ENCODE assay signal across 8 cellular contexts in the genomic region with DNA sequence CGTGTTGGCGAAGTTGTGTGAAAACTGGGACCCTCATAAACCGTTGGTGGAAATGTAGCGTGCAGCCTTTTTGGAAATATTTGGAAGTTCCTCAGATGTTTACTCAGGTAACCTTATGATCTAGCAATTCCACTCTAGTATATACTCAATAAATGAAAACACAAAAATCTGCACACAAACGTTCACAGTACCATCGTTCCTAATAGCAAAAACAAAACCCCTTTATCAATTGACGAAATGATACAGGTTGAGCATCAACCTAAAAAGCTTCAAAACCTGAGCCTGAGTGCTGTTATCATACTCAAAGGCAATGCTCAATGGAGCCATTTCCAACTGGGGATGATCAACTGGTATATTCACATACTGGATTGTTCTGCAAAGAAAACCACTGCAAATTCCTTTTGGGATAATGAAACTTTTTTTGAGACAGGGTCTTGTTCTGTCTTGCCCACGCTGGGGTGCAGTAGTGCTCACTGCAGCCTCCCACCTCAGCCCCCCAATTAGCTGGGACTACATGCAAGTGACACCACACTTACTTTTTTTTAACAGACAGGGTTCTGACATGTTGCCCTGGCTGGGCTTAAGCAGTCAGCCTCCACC. TPM values are rescaled to one million over a fixed set of nuclear protein-coding genes. Genes with fewer than 3 reads are reported as not detected.
DNase-seq lines count a peak whose midpoint lies in the region; ATAC-seq and TF ChIP-seq lines count a peak whose summit lies in the region.

No MANE protein-coding gene starts in this region.

- H3K27me3 Mint-ChIP-seq in H9 (ENCODE audit: low read depth): no peaks in the 10 kb centered on the region; the same call in 1 of the 2 replicates

- ATAC-seq in GM21619 (IDR thresholded peaks at IDR 0.05; ENCODE audit: unreplicated experiment): no peak
- no peak for ATAC-seq in GM18517 (IDR thresholded peaks at IDR 0.05; ENCODE audit: unreplicated experiment)
- no peak for ATAC-seq in HG02763 (IDR thresholded peaks at IDR 0.05; ENCODE audit: unreplicated experiment)

- H3K4me2 ChIP-seq in H9 (ENCODE audit: insufficient read depth, insufficient read length, low read length) (peak overlapping the region; percentile 35), SK-N-SH (peak overlapping the region; percentile 77; the same call in 1 of the 2 replicates)

- CTCF ChIA-PET in SK-N-SH (lab: Yijun Ruan, JAX): interaction anchor here (1.4 to 2.9 kb wide), 3 partner anchors 8 to 23 kb away, joined by 3 to 9 read pairs (median 5); no protein-coding TSS in a partner anchor

- H3K4me3 Mint-ChIP-seq in H9: peak overlapping the region; percentile 91 to 96

- no peak overlapping the region for H3K23ac ChIP-seq in H9 (ENCODE audit: insufficient read length, low read depth, low read length)

- H2AK5ac ChIP-seq in H9 (ENCODE audit: insufficient read length, low read length): no peak overlapping the region

- no peaks in the 10 kb centered on the region for H3K79me1 ChIP-seq in H9 (ENCODE audit: insufficient read depth, low read depth, low read length, poor library complexity, severe bottlenecking)

- no peaks in the 10 kb centered on the region for H3K27me3 ChIP-seq in H9 (ENCODE audit: insufficient read depth, low read length)
- H3K27me3 ChIP-seq in SK-N-SH (ENCODE audit: insufficient read depth): no peaks in the 10 kb centered on the region
- no peaks in the 10 kb centered on the region for H3K27me3 ChIP-seq in skeletal muscle tissue (ENCODE audit: control insufficient read depth in 3 of 3, insufficient read depth in 3 of 3, low read length in 3 of 3)

- no peak overlapping the region for H2AFZ ChIP-seq in H9 (ENCODE audit: low read length)
- no peak overlapping the region for H2AFZ ChIP-seq in SK-N-SH (ENCODE audit: low read depth)

- peaks cover 41 to 51% of the 10 kb centered on the region in 2 experiments for H3K36me3 ChIP-seq in SK-N-SH (replicated peaks in 1 of 2; ENCODE audit: control insufficient read depth in 1 of 2, insufficient read depth in 2 of 2, low read length in 1 of 2)
- H3K36me3 ChIP-seq in skeletal muscle tissue (ENCODE audit: control insufficient read depth in 3 of 3, insufficient read depth in 3 of 3, low read length in 3 of 3): peaks cover 11 to 37% (median 34%) of the 10 kb centered on the region in 3 donors

- no peak for TF ChIP-seq RAD21 in SK-N-SH (IDR thresholded peaks at IDR 0.05; ENCODE audit: low read length)

- H3K27ac Mint-ChIP-seq in H9: peak overlapping the region in 2 of 3 experiments; percentile 97 to 99; a peak in 4 of 7 replicates

- H3T11ph ChIP-seq in H9 (ENCODE audit: low read length): no peak overlapping the region

- peaks cover 42 to 57% (median 51%) of the 10 kb centered on the region in 3 experiments for H3K36me3 Mint-ChIP-seq in H9 (ENCODE audit: insufficient read depth in 1 of 3, low read depth in 3 of 3)

- H3F3A ChIP-seq in SK-N-SH (replicated peaks; ENCODE audit: insufficient read depth): peaks cover 47% of the 10 kb centered on the region

- H3K18ac ChIP-seq in H9 (ENCODE audit: insufficient read length, low read depth, low read length): no peak overlapping the region

- peaks cover 45 to 53% of the 10 kb centered on the region in 2 experiments for H3K4me1 Mint-ChIP-seq in H9

- H3K79me2 ChIP-seq in H9 (ENCODE audit: insufficient read depth, low read length): peaks cover 15% of the 10 kb centered on the region
- peaks cover 69% of the 10 kb centered on the region for H3K79me2 ChIP-seq in SK-N-SH (ENCODE audit: insufficient read depth)

- no peak for TF ChIP-seq EP300 in SK-N-SH (IDR thresholded peaks at IDR 0.05; ENCODE audit: borderline replicate concordance in 1 of 2, low read depth in 1 of 2, low read length in 1 of 2)

- no CpG with 5 or more reads among the region's 8 CpGs for WGBS in H9 (ENCODE audit: extremely low coverage, insufficient read length, low lambda C conversion rate)
- 83% methylated on average over 8 of the region's 8 CpGs for WGBS in SK-N-SH (ENCODE audit: low lambda C conversion rate)

- H3K9me3 ChIP-seq in H9 (ENCODE audit: control insufficient read depth, low read depth, low read length) (no peaks in the 10 kb centered on the region), SK-N-SH (no peaks in the 10 kb centered on the region), skeletal muscle tissue (ENCODE audit: control insufficient read depth in 3 of 3, low read length in 3 of 3) (no peaks in the 10 kb centered on the region)

- no peaks in the 10 kb centered on the region for H3K9me3 Mint-ChIP-seq in H9

- H3K4ac ChIP-seq in H9 (ENCODE audit: low read depth, low read length): no peak overlapping the region

- no peak overlapping the region for H3K56ac ChIP-seq in H9 (ENCODE audit: insufficient read length, low read depth, low read length)

- H4K91ac ChIP-seq in H9 (ENCODE audit: insufficient read length, low read depth, low read length): no peak overlapping the region

- H3K14ac ChIP-seq in H9 (ENCODE audit: insufficient read depth, low read length): no peak overlapping the region

- H4K20me1 ChIP-seq in H9 (ENCODE audit: control insufficient read depth, insufficient read depth, insufficient read length): no peaks in the 10 kb centered on the region
- H4K20me1 ChIP-seq in SK-N-SH (ENCODE audit: insufficient read depth): peaks cover 22% of the 10 kb centered on the region

- no peak overlapping the region for H2BK120ac ChIP-seq in H9 (ENCODE audit: low read depth, low read length, poor library complexity, severe bottlenecking)

- peak; percentile 35 for DNase-seq in H9
- DNase-seq in SK-N-SH: no peak
- no peak for DNase-seq in epithelial cell of proximal tubule (ENCODE audit: low read depth)
- DNase-seq in GM03348 (ENCODE audit: low spot score): no peak

- no peak overlapping the region for H4K8ac ChIP-seq in H9 (replicated peaks; ENCODE audit: insufficient read length, low read depth, low read length)

- H3K4me3 ChIP-seq in SK-N-SH (ENCODE audit: low read depth in 2 of 2, low read length in 1 of 2) (peak overlapping the region in 1 of 2 experiments; percentile 73; a peak in 2 of 4 replicates), epithelial cell of proximal tubule (ENCODE audit: low read depth, low read length) (peak overlapping the region; percentile 68), skeletal muscle tissue (ENCODE audit: low read length in 3 of 3) (peak overlapping the region; percentile 79 to 99 (median 91))

- H4K5ac ChIP-seq in H9 (ENCODE audit: insufficient read length, low read depth, low read length): no peak overlapping the region

- no peak overlapping the region for H2BK12ac ChIP-seq in H9 (ENCODE audit: insufficient read length, low read depth, low read length)

- peaks cover 3% of the 10 kb centered on the region for H3K23me2 ChIP-seq in H9 (ENCODE audit: insufficient read length, low read depth, low read length, poor library complexity, severe bottlenecking)

- no peak overlapping the region for H2BK20ac ChIP-seq in H9 (ENCODE audit: low read depth, low read length, poor library complexity, severe bottlenecking)

- TF ChIP-seq CTCF in H9 (conservative IDR thresholded peaks at IDR 0.05): no peak
- no peak for TF ChIP-seq CTCF in SK-N-SH (IDR thresholded peaks at IDR 0.05)
- TF ChIP-seq CTCF in epithelial cell of proximal tubule (conservative IDR thresholded peaks at IDR 0.05; ENCODE audit: low read depth, low read length): no peak

- no peak overlapping the region for H2BK5ac ChIP-seq in H9 (ENCODE audit: insufficient read length, low read length)

- no peak overlapping the region for H2BK15ac ChIP-seq in H9 (ENCODE audit: low read depth, low read length)

- H3K27ac ChIP-seq in H9 (ENCODE audit: insufficient read length, low read depth, low read length) (peak overlapping the region; percentile 46), SK-N-SH (ENCODE audit: low read depth in 2 of 2, low read length in 1 of 2) (peak overlapping the region; percentile 88 to 89), skeletal muscle tissue (ENCODE audit: low read depth, low read length) (peak overlapping the region; percentile 85)

- H3K4me1 ChIP-seq in H9 (ENCODE audit: insufficient read depth, low read length) (0 out of 2 replicates have a peak, but pooled peaks cover 2% of the 10 kb centered on the region), SK-N-SH (ENCODE audit: control insufficient read depth in 1 of 2, insufficient read depth in 2 of 2, low read depth in 1 of 2, low read length in 1 of 2) (peaks cover 12 to 33% of the 10 kb centered on the region in 2 experiments; a peak in 3 of 4 replicates), skeletal muscle tissue (ENCODE audit: control insufficient read depth in 3 of 3, insufficient read depth in 3 of 3, low read length in 3 of 3) (peaks cover 7 to 26% (median 20%) of the 10 kb centered on the region in 3 donors)

- POLR2A ChIA-PET in SK-N-SH (lab: Yijun Ruan, JAX): interaction anchor here (0.6 to 2.1 kb wide), 7 partner anchors 7 to 949 kb away, joined by 3 to 9 read pairs (median 5); a partner anchor contains a TSS

- no peaks in the 10 kb centered on the region for H3K9me2 ChIP-seq in SK-N-SH

- H3K9ac ChIP-seq in H9 (ENCODE audit: extremely low read depth, insufficient read length, low read length) (peak overlapping the region; percentile 26), SK-N-SH (no peak overlapping the region), skeletal muscle tissue (ENCODE audit: low read depth in 1 of 3, low read length in 3 of 3) (peak overlapping the region in 2 of 3 donors; percentile 85 to 88)

RNA-seq across cellular contexts. Expression of a gene that starts 0.8 kb away (rescaled TPM):
- total RNA-seq in H9 (2021) (24.4 and 26.7 TPM in 2 replicates), epithelial cell of proximal tubule (39.7 and 59.2 TPM in 2 replicates), skeletal muscle tissue (4.7 TPM)
- 28.7 and 29.4 TPM in 2 replicates for polyA plus RNA-seq in SK-N-SH (2012; rRNA removed)
- polyA plus RNA-seq in SK-N-SH (2012; cell fraction: cytosol; rRNA removed): 43.1 and 57.0 TPM in 2 replicates
- polyA plus RNA-seq in SK-N-SH (2012; cell fraction: nucleus; rRNA removed): 11.1 and 11.5 TPM in 2 replicates

RNA-seq across cellular contexts. Expression of a gene that starts 4.5 kb away (rescaled TPM):
- total RNA-seq in H9 (2021): 2,741 and 2,816 TPM in 2 replicates
- 4,998 and 5,578 TPM in 2 replicates for polyA plus RNA-seq in SK-N-SH (2012; rRNA removed)
- polyA plus RNA-seq in SK-N-SH (2012; cell fraction: cytosol; rRNA removed): 6,895 and 7,195 TPM in 2 replicates
- 1,385 and 1,424 TPM in 2 replicates for polyA plus RNA-seq in SK-N-SH (2012; cell fraction: nucleus; rRNA removed)
- total RNA-seq in epithelial cell of proximal tubule: 2,565 and 4,223 TPM in 2 replicates
- total RNA-seq in skeletal muscle tissue: 1,271 TPM

RNA-seq across cellular contexts. Expression of a gene that starts 27.4 kb away (rescaled TPM):
- 53.8 and 57.4 TPM in 2 replicates for total RNA-seq in H9 (2021)
- 12.8 and 16.3 TPM in 2 replicates for polyA plus RNA-seq in SK-N-SH (2012; rRNA removed)
- polyA plus RNA-seq in SK-N-SH (2012; cell fraction: cytosol; rRNA removed): 13.9 and 14.9 TPM in 2 replicates
- 9.5 and 10.5 TPM in 2 replicates for polyA plus RNA-seq in SK-N-SH (2012; cell fraction: nucleus; rRNA removed)
- total RNA-seq in epithelial cell of proximal tubule: 37.6 and 40.4 TPM in 2 replicates
- total RNA-seq in skeletal muscle tissue: 49.1 TPM
